ENCODE assay signal across 17 cellular contexts in genomic region chr6:134936927-134937326, GRCh38. TPM values are rescaled to one million over a fixed set of nuclear protein-coding genes. Genes with fewer than 3 reads are reported as not detected.
DNase-seq lines count a peak whose midpoint lies in the region; ATAC-seq and TF ChIP-seq lines count a peak whose summit lies in the region.
"Had no signal": no experiment of that assay in that cellular context is flagged by ENCODE, and none has a peak within 500 bp of the region (broad histone marks: within the 10 kb centered on the region; RNA-seq: fewer than 3 reads in every experiment).

No MANE protein-coding gene starts in this region.

- no peak for ATAC-seq in naive thymus-derived CD8-positive, alpha-beta T cell
- ATAC-seq: natural killer cell treated with Interleukin-12 subunit alpha and Interleukin-12 subunit beta and Interleukin-15 and Interleukin-18, amount 100 ng/mL, for 72 hours had no signal

- H3K27ac ChIP-seq in SJCRH30 = peak overlapping the region; percentile 70
- H3K27ac ChIP-seq: spleen, suprapubic skin had no signal

- peaks cover 3 to 11% (median 7%) of the 10 kb centered on the region in 4 donors for H3K4me1 Mint-ChIP-seq in naive thymus-derived CD8-positive, alpha-beta T cell

- no peak overlapping the region for H3K27ac Mint-ChIP-seq in naive thymus-derived CD8-positive, alpha-beta T cell
- H3K27ac Mint-ChIP-seq: natural killer cell treated with Interleukin-12 subunit alpha and Interleukin-12 subunit beta and Interleukin-15 and Interleukin-18, amount 100 ng/mL, for 72 hours; T-helper 1 cell treated with Interleukin-12 subunit alpha and Interleukin-12 subunit beta and Interleukin-4 antibody, amounts not matched to agents 30 μg/mL and 1 μg/mL, for 36 hours had no signal

- H3K4me3 ChIP-seq in SJCRH30 (no peak overlapping the region), fibroblast of pulmonary artery (replicated peaks; ENCODE audit: low read depth, low read length) (no peak overlapping the region), HAP-1 (no peak overlapping the region)
- H3K4me3 ChIP-seq: spleen, suprapubic skin had no signal

- H3K4me3 Mint-ChIP-seq in naive thymus-derived CD8-positive, alpha-beta T cell = no peak overlapping the region
- H3K4me3 Mint-ChIP-seq: natural killer cell treated with Interleukin-12 subunit alpha and Interleukin-12 subunit beta and Interleukin-15 and Interleukin-18, amount 100 ng/mL, for 72 hours; T-helper 1 cell treated with Interleukin-12 subunit alpha and Interleukin-12 subunit beta and Interleukin-4 antibody, amounts not matched to agents 30 μg/mL and 1 μg/mL, for 36 hours had no signal

- H3K36me3 ChIP-seq in SJCRH30 (no peaks in the 10 kb centered on the region), HAP-1 (replicated peaks) (no peaks in the 10 kb centered on the region)
- H3K36me3 ChIP-seq: spleen, suprapubic skin had no signal

- no peaks in the 10 kb centered on the region for H3K9me3 Mint-ChIP-seq in naive thymus-derived CD8-positive, alpha-beta T cell
- H3K9me3 Mint-ChIP-seq: natural killer cell treated with Interleukin-12 subunit alpha and Interleukin-12 subunit beta and Interleukin-15 and Interleukin-18, amount 100 ng/mL, for 72 hours; T-helper 1 cell treated with Interleukin-12 subunit alpha and Interleukin-12 subunit beta and Interleukin-4 antibody, amounts not matched to agents 30 μg/mL and 1 μg/mL, for 36 hours had no signal

- in situ Hi-C loops in HAP-1 (cut with MboI; ENCODE audit: low sequenced_read_pairs) = no loop called here

- H3K27me3 Mint-ChIP-seq in naive thymus-derived CD8-positive, alpha-beta T cell = no peaks in the 10 kb centered on the region
- H3K27me3 Mint-ChIP-seq: natural killer cell treated with Interleukin-12 subunit alpha and Interleukin-12 subunit beta and Interleukin-15 and Interleukin-18, amount 100 ng/mL, for 72 hours had no signal

- H3K4me1 ChIP-seq in SJCRH30 (peaks cover 22% of the 10 kb centered on the region), HAP-1 (peaks cover 3% of the 10 kb centered on the region; the same call in 1 of the 2 replicates)
- H3K4me1 ChIP-seq: suprapubic skin had no signal

- H3K27me3 ChIP-seq in SJCRH30 (no peaks in the 10 kb centered on the region), HAP-1 (ENCODE audit: low read depth) (no peaks in the 10 kb centered on the region)
- H3K27me3 ChIP-seq: spleen, suprapubic skin had no signal

- no peaks in the 10 kb centered on the region for H3K9me3 ChIP-seq in SJCRH30 (replicated peaks)
- H3K9me3 ChIP-seq in HAP-1 = no peaks in the 10 kb centered on the region
- H3K9me3 ChIP-seq: spleen, suprapubic skin had no signal

- peaks cover 0 to 14% (median 0%) of the 10 kb centered on the region in 3 donors for H3K36me3 Mint-ChIP-seq in naive thymus-derived CD8-positive, alpha-beta T cell
- H3K36me3 Mint-ChIP-seq: natural killer cell treated with Interleukin-12 subunit alpha and Interleukin-12 subunit beta and Interleukin-15 and Interleukin-18, amount 100 ng/mL, for 72 hours had no signal

- DNase-seq in GM04503 (ENCODE audit: low read depth) (peak; percentile 76), SJCRH30 (peak in 1 of 2 experiments; percentile 14), fibroblast of pulmonary artery (ENCODE audit: low read depth) (peak; percentile 71), renal cortical epithelial cell (ENCODE audit: low read depth) (peak; percentile 84), cerebellum (ENCODE audit: low spot score) (no peak), HAP-1 (ENCODE audit: low spot score in 2 of 2) (no peak)
- DNase-seq in naive thymus-derived CD8-positive, alpha-beta T cell = no peak
- DNase-seq in activated T-cell treated with anti-CD3 and anti-CD28 coated beads, Interleukin-2, amount 50 U/mL, for 1 hour = no peak
- DNase-seq: activated naive CD4-positive, alpha-beta T cell; COR-L47; foreskin melanocyte; NCI-H2227 treated with DMSO at 0.1 percent for 48 hours; spleen had no signal

- POLR2A ChIA-PET in naive thymus-derived CD8-positive, alpha-beta T cell (lab: Charles Lee) = no interaction called here

- no peak for TF ChIP-seq CTCF in fibroblast of pulmonary artery (IDR thresholded peaks at IDR 0.05; ENCODE audit: low read length, missing control alignments)

RNA-seq across cellular contexts. Expression of gene ALDH8A1, which starts 13.0 kb away (rescaled TPM):
- total RNA-seq in SJCRH30 (2014; rRNA removed; shearing (Covaris generic)) = 0.08 TPM in 1 of 2 replicates, not detected in the other
- total RNA-seq in renal cortical epithelial cell (2.8 and 3.6 TPM in 2 replicates), cerebellum (5.9 TPM)
- total RNA-seq in naive thymus-derived CD8-positive, alpha-beta T cell = 1 to 10 TPM; 4.5 to 7.6 TPM
- polyA plus RNA-seq in naive thymus-derived CD8-positive, alpha-beta T cell = under 1 TPM in 2 of 3 donors, not detected in 1; 0.12 to 0.25 TPM
- total RNA-seq: OCI-LY7 had no signal

Comparison
In these comparisons a context has a peak if more than half of its experiments do, and no peak if none do; other contexts are left out.
1. DNase-seq: peak in GM04503 (single experiment), fibroblast of pulmonary artery (single experiment) and renal cortical epithelial cell (single experiment); none in naive thymus-derived CD8-positive, alpha-beta T cell (0 of 10), cerebellum (single experiment), activated T-cell treated with anti-CD3 and anti-CD28 coated beads, Interleukin-2, amount 50 U/mL, for 1 hour (single experiment) and HAP-1 (0 of 2).